Comparison of ENCODE assay signal across 8 cellular contexts in genomic region chr10:70880077-70880534, GRCh38. TPM values are rescaled to one million over a fixed set of nuclear protein-coding genes. Genes with fewer than 3 reads are reported as not detected.
DNase-seq lines count a peak whose midpoint lies in the region; ATAC-seq, FAIRE-seq and TF ChIP-seq lines count a peak whose summit lies in the region.

No MANE protein-coding gene starts in this region.

- H3K4me1 ChIP-seq in A549: no peaks in the 10 kb centered on the region
- H3K4me1 ChIP-seq in suprapubic skin: no peaks in the 10 kb centered on the region

- WGBS in A549 (ENCODE audit: missing lambda C conversion rate): 3% methylated on average over 4 of the region's 4 CpGs
- WGBS in suprapubic skin: 4% methylated on average over 4 of the region's 4 CpGs

- FAIRE-seq in A549 (lab: Jason Lieb, UNC): peak; percentile 49

- H3K4me1 Mint-ChIP-seq in activated T-helper 1 cell treated with anti-CD3 and anti-CD28 coated beads, Interleukin-12 subunit alpha, Interleukin-12 subunit beta, Interleukin-2, Interleukin-4 antibody, amounts not matched to agents 30 ng/mL and 10 ng/mL and 1 ng/mL, durations not matched to agents 14 hours and 24 hours and 36 hours (ENCODE audit: low read depth): peaks cover 11% of the 10 kb centered on the region

- peak; percentile 72 to 80 for DNase-seq in A549 (ENCODE audit: low read depth in 1 of 2, low spot score in 1 of 2)
- peak; percentile 85 to 96 for DNase-seq in Kasumi-1 (lab: John Stamatoyannopoulos, UW)
- DNase-seq in RKO (ENCODE audit: low spot score): peak; percentile 80
- DNase-seq in activated T-helper 1 cell treated with anti-CD3 and anti-CD28 coated beads, Interleukin-12 subunit alpha, Interleukin-12 subunit beta, Interleukin-2, Interleukin-4 antibody, amounts not matched to agents 30 ng/mL and 10 ng/mL and 1 ng/mL, durations not matched to agents 14 hours and 24 hours and 36 hours (ENCODE audit: low spot score): peak; percentile 65
- peak; percentile 86 for DNase-seq in fibroblast of the aortic adventitia (ENCODE audit: low read depth)
- peak; percentile 59 for DNase-seq in occipital lobe (lab: John Stamatoyannopoulos, UW)
- peak; percentile 80 to 88 for DNase-seq in suprapubic skin (ENCODE audit: low spot score in 2 of 2)

- peaks cover 67% of the 10 kb centered on the region for H3K36me3 ChIP-seq in suprapubic skin

- H3K27ac Mint-ChIP-seq in activated T-helper 1 cell treated with anti-CD3 and anti-CD28 coated beads, Interleukin-12 subunit alpha, Interleukin-12 subunit beta, Interleukin-2, Interleukin-4 antibody, amounts not matched to agents 30 ng/mL and 10 ng/mL and 1 ng/mL, durations not matched to agents 14 hours and 24 hours and 36 hours: no peak overlapping the region

- H3K4me2 ChIP-seq in A549: no peak overlapping the region

- TF ChIP-seq POLR2A in A549 (IDR thresholded peaks at IDR 0.05; ENCODE audit: low read length) (no peak), suprapubic skin (IDR thresholded peaks at IDR 0.05) (no peak)

- no peaks in the 10 kb centered on the region for H3K9me3 ChIP-seq in A549
- no peaks in the 10 kb centered on the region for H3K9me3 ChIP-seq in suprapubic skin

- TF ChIP-seq CTCF in A549 (IDR thresholded peaks at IDR 0.05): peak; percentile 92
- TF ChIP-seq CTCF in fibroblast of the aortic adventitia (IDR thresholded peaks at IDR 0.05; ENCODE audit: insufficient read depth, low read length): peak; percentile 89
- peak; percentile 82 to 90 for TF ChIP-seq CTCF in suprapubic skin (IDR thresholded peaks at IDR 0.05)

- H3K4me3 ChIP-seq in A549 (no peak overlapping the region), fibroblast of the aortic adventitia (ENCODE audit: low read depth, low read length) (no peak overlapping the region), suprapubic skin (no peak overlapping the region)

- intact Hi-C loops in activated T-helper 1 cell treated with anti-CD3 and anti-CD28 coated beads, Interleukin-12 subunit alpha, Interleukin-12 subunit beta, Interleukin-2, Interleukin-4 antibody, amounts not matched to agents 30 ng/mL and 10 ng/mL and 1 ng/mL, durations not matched to agents 14 hours and 24 hours and 36 hours (cut with micrococcal nuclease): loop anchor here (1.0 to 10.0 kb wide), 7 partner anchors 8 to 475 kb away; partner anchors contain the start of genes EIF4EBP2, PCBD1 and SGPL1

- peaks cover 30% of the 10 kb centered on the region for H3K36me3 Mint-ChIP-seq in activated T-helper 1 cell treated with anti-CD3 and anti-CD28 coated beads, Interleukin-12 subunit alpha, Interleukin-12 subunit beta, Interleukin-2, Interleukin-4 antibody, amounts not matched to agents 30 ng/mL and 10 ng/mL and 1 ng/mL, durations not matched to agents 14 hours and 24 hours and 36 hours (ENCODE audit: low read depth)

- H3K27me3 ChIP-seq in suprapubic skin: no peaks in the 10 kb centered on the region

- POLR2A ChIA-PET in A549 (lab: Yijun Ruan, JAX): no interaction called here

- H3K27ac ChIP-seq in A549 (no peak overlapping the region), suprapubic skin (no peak overlapping the region)

- TF ChIP-seq EP300 in A549 (IDR thresholded peaks at IDR 0.05) (no peak), suprapubic skin (IDR thresholded peaks at IDR 0.05) (no peak)

- no peaks in the 10 kb centered on the region for H3K27me3 Mint-ChIP-seq in activated T-helper 1 cell treated with anti-CD3 and anti-CD28 coated beads, Interleukin-12 subunit alpha, Interleukin-12 subunit beta, Interleukin-2, Interleukin-4 antibody, amounts not matched to agents 30 ng/mL and 10 ng/mL and 1 ng/mL, durations not matched to agents 14 hours and 24 hours and 36 hours (ENCODE audit: insufficient read depth)

- CTCF ChIA-PET in A549 (lab: Yijun Ruan, JAX): interaction anchor here (0.6 to 6.0 kb wide), 24 partner anchors 9 to 419 kb away, joined by 3 to 48 read pairs (median 4); partner anchors contain the start of gene SGPL1

- ATAC-seq in A549 (peak; percentile 86 to 95), GM18498 (IDR thresholded peaks at IDR 0.05; ENCODE audit: unreplicated experiment) (peak; percentile 82)

- no peak overlapping the region for H3K4me3 Mint-ChIP-seq in activated T-helper 1 cell treated with anti-CD3 and anti-CD28 coated beads, Interleukin-12 subunit alpha, Interleukin-12 subunit beta, Interleukin-2, Interleukin-4 antibody, amounts not matched to agents 30 ng/mL and 10 ng/mL and 1 ng/mL, durations not matched to agents 14 hours and 24 hours and 36 hours

- no peaks in the 10 kb centered on the region for H3K9me3 Mint-ChIP-seq in activated T-helper 1 cell treated with anti-CD3 and anti-CD28 coated beads, Interleukin-12 subunit alpha, Interleukin-12 subunit beta, Interleukin-2, Interleukin-4 antibody, amounts not matched to agents 30 ng/mL and 10 ng/mL and 1 ng/mL, durations not matched to agents 14 hours and 24 hours and 36 hours

- peak; percentile 83 to 85 for TF ChIP-seq RAD21 in A549 (conservative IDR thresholded peaks at IDR 0.05 in 1 of 2, IDR thresholded peaks at IDR 0.05 in 1 of 2)

TF ChIP-seq in A549, 52 proteins besides CTCF, POLR2A, EP300 and RAD21:
- no peak for TF ChIP-seq HOXA7 (CRISPR knock-in tag; IDR thresholded peaks at IDR 0.05)
- peak; percentile 77 for TF ChIP-seq SMC3 (IDR thresholded peaks at IDR 0.05)

RNA-seq across cellular contexts. Expression of gene PCBD1, which starts 8.3 kb away (rescaled TPM):
- polyA plus RNA-seq in A549 (2011; rRNA removed) (169 TPM in 2 replicates), A549 (2017; fragmentation: RNase III; extraction: RNeasy Plus Mini Kit Qiagen cat#74134 plus additional on column Dnase treatment) (211 to 226 TPM (median 222 TPM) in 3 replicates)
- polyA plus RNA-seq in A549 (2012; cell fraction: cytosol; rRNA removed): 329 and 353 TPM in 2 replicates
- 140 and 161 TPM in 2 replicates for polyA plus RNA-seq in A549 (2012; cell fraction: nucleus; rRNA removed)
- 89.5 and 96.9 TPM in 2 replicates for polyA minus RNA-seq in A549 (2011; rRNA and poly(A)+ RNA removed)
- 49.3 and 49.5 TPM in 2 replicates for total RNA-seq in activated T-helper 1 cell treated with anti-CD3 and anti-CD28 coated beads, Interleukin-12 subunit alpha, Interleukin-12 subunit beta, Interleukin-2, Interleukin-4 antibody, amounts not matched to agents 30 ng/mL and 10 ng/mL and 1 ng/mL, durations not matched to agents 14 hours and 24 hours and 36 hours
- total RNA-seq in fibroblast of the aortic adventitia (ENCODE audit: low replicate concordance) (3.4 and 23.7 TPM in 2 replicates), occipital lobe (6.2 TPM), suprapubic skin (10 to 100 TPM; 24.2 to 47.0 (median 35.2) TPM)
